ENCODE assay signal across 8 cellular contexts in the genomic region with DNA sequence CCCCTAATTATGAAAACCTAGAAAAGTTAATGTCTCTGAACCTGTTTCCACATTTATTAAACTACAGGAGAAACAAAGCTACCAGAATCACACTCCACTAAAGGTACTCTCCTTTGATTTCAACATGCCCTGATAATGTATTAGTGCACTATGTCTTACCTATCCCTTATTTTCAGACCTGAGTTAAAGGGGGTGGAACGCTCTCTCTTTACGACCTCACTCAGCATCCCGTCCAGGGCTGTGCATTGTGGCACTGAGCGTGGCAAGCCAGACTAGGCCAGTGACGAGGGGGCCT. TPM values are rescaled to one million over a fixed set of nuclear protein-coding genes. Genes with fewer than 3 reads are reported as not detected.
DNase-seq lines count a peak whose midpoint lies in the region; ATAC-seq, FAIRE-seq and TF ChIP-seq lines count a peak whose summit lies in the region.

No MANE protein-coding gene starts in this region.

- no peaks in the 10 kb centered on the region for H3K4me1 ChIP-seq in IMR-90 (ENCODE audit: control insufficient read depth, insufficient read depth, low read length)
- no peaks in the 10 kb centered on the region for H3K4me1 ChIP-seq in mucosa of stomach (ENCODE audit: control insufficient read depth, insufficient read depth, low read length)

- TF ChIP-seq CTCF in IMR-90 (conservative IDR thresholded peaks at IDR 0.05; ENCODE audit: low read depth, low read length), result no peak
- TF ChIP-seq CTCF in chondrocyte (IDR thresholded peaks at IDR 0.05), result no peak

- H2BK120ac ChIP-seq in IMR-90 (ENCODE audit: low read depth, low read length), result no peak overlapping the region

- peak overlapping the region; percentile 82 for H3K4me2 ChIP-seq in IMR-90 (ENCODE audit: low read depth, low read length)

- dilution Hi-C loops in IMR-90 (cut with HindIII; ENCODE audit: low sequenced_read_pairs, unreplicated experiment), result no loop called here

- no peaks in the 10 kb centered on the region for H3K9me3 Mint-ChIP-seq in chondrocyte (ENCODE audit: low read depth)

- peaks cover 11% of the 10 kb centered on the region for H3K36me3 Mint-ChIP-seq in chondrocyte (ENCODE audit: low read depth)

- peaks cover 14% of the 10 kb centered on the region for H3K36me3 ChIP-seq in IMR-90 (ENCODE audit: control insufficient read depth, insufficient read depth, low read length)
- no peaks in the 10 kb centered on the region for H3K36me3 ChIP-seq in mucosa of stomach (ENCODE audit: control insufficient read depth, insufficient read depth, low read length)

- ATAC-seq in GM18873 (IDR thresholded peaks at IDR 0.05; ENCODE audit: low FRiP score, unreplicated experiment) (peak; percentile 4), IMR-90 (ENCODE audit: low read depth) (no peak; the same call in 1 of the 2 replicates)

- H3K27me3 Mint-ChIP-seq in chondrocyte (ENCODE audit: low read depth), result no peaks in the 10 kb centered on the region

- peaks cover 16 to 41% of the 10 kb centered on the region in 2 experiments for H3K79me1 ChIP-seq in IMR-90 (ENCODE audit: low read depth in 1 of 2, low read length in 2 of 2)

- BruUV-seq in IMR-90 (replicated peaks; lab: Mats Ljungman, UMichigan), result no TSS peak

- peak overlapping the region; percentile 46; the same call in 1 of the 2 replicates for H4K91ac ChIP-seq in IMR-90 (ENCODE audit: insufficient read depth, low read depth, low read length)

- H3K27ac ChIP-seq in IMR-90 (ENCODE audit: insufficient read depth, low read length), result peak overlapping the region; percentile 81

- H3K9me3 ChIP-seq in IMR-90 (ENCODE audit: control insufficient read depth, insufficient read depth, low read length), result no peaks in the 10 kb centered on the region
- H3K9me3 ChIP-seq in mucosa of stomach (ENCODE audit: control insufficient read depth, low read length), result no peaks in the 10 kb centered on the region

- TF ChIP-seq POLR2A in IMR-90 (IDR thresholded peaks at IDR 0.05; ENCODE audit: low read depth, low read length) (no peak), GM12892 (IDR thresholded peaks at IDR 0.05; ENCODE audit: low read depth, low read length) (no peak)

- H4K5ac ChIP-seq in IMR-90 (ENCODE audit: low read depth, low read length), result peak overlapping the region; percentile 24; the same call in 1 of the 2 replicates

- peak overlapping the region; percentile 96 for H3K4me3 Mint-ChIP-seq in chondrocyte (ENCODE audit: unreplicated experiment)

- peak overlapping the region; percentile 76 for H3K56ac ChIP-seq in IMR-90 (ENCODE audit: extremely low read depth, insufficient read depth, low read length)

- POLR2A ChIA-PET in IMR-90 (lab: Charles Lee; ENCODE audit: unreplicated experiment), result no interaction called here

- H4K8ac ChIP-seq in IMR-90 (ENCODE audit: low read depth in 2 of 2, low read length in 2 of 2), result peak overlapping the region; percentile 46 to 82; a peak in 3 of 4 replicates

- peaks cover 9% of the 10 kb centered on the region for H3K9me1 ChIP-seq in IMR-90 (ENCODE audit: insufficient read depth, low read length)

- H2AK5ac ChIP-seq in IMR-90 (ENCODE audit: low read depth, low read length), result peak overlapping the region; percentile 93

- DNase-seq in IMR-90, result no peak
- DNase-seq in chondrocyte (ENCODE audit: low spot score), result no peak
- DNase-seq in GM12892 (ENCODE audit: insufficient read length), result no peak
- DNase-seq in SK-N-DZ (ENCODE audit: low spot score), result no peak
- DNase-seq in NAMALWA (ENCODE audit: low spot score), result no peak
- DNase-seq in NK-92 (lab: John Stamatoyannopoulos, UW; ENCODE audit: unreplicated experiment), result no peak

- H3K27me3 ChIP-seq in IMR-90 (ENCODE audit: control insufficient read depth, insufficient read depth, low read length) (no peaks in the 10 kb centered on the region), mucosa of stomach (ENCODE audit: control insufficient read depth, insufficient read depth, low read length) (no peaks in the 10 kb centered on the region)

- WGBS in IMR-90 (ENCODE audit: extremely low coverage in 2 of 2, insufficient read length in 1 of 2), 2 experiments, result 3% methylated on average over 4 of the region's 5 CpGs; no CpG with 5 or more reads in 1 of the 2 experiments

- in situ Hi-C loops in IMR-90 (cut with MboI; ENCODE audit: low sequenced_read_pairs), result no loop called here

- peak overlapping the region; percentile 90 for H3K9ac ChIP-seq in IMR-90 (ENCODE audit: low read depth, low read length)
- H3K9ac ChIP-seq in mucosa of stomach (ENCODE audit: low read length), result peak overlapping the region; percentile 72

- H3K23ac ChIP-seq in IMR-90 (ENCODE audit: low read depth, low read length), result peak overlapping the region; percentile 83

- H3K4me1 Mint-ChIP-seq in chondrocyte (ENCODE audit: low read depth), result peaks cover 37% of the 10 kb centered on the region

- no peak overlapping the region for H2BK20ac ChIP-seq in IMR-90 (ENCODE audit: low read depth, low read length)

- peak overlapping the region; percentile 82 for H3K14ac ChIP-seq in IMR-90 (replicated peaks; ENCODE audit: low read depth, low read length)

- FAIRE-seq in GM12892 (lab: Jason Lieb, UNC), result no peak

- no peak overlapping the region; the same call in 1 of the 2 replicates for H3K18ac ChIP-seq in IMR-90 (ENCODE audit: low read depth, low read length)

- peak overlapping the region; percentile 94 for H2AFZ ChIP-seq in IMR-90 (replicated peaks; ENCODE audit: low read length, poor library complexity)

- peak overlapping the region; percentile 100 for H3K27ac Mint-ChIP-seq in chondrocyte (ENCODE audit: unreplicated experiment)

- H3K4ac ChIP-seq in IMR-90 (ENCODE audit: low read depth, low read length), result peak overlapping the region; percentile 74

- peak overlapping the region; percentile 58 for H2BK5ac ChIP-seq in IMR-90 (ENCODE audit: low read depth, low read length, poor library complexity, severe bottlenecking)

- H2BK15ac ChIP-seq in IMR-90 (ENCODE audit: low read depth, low read length), result no peak overlapping the region

- H2AK9ac ChIP-seq in IMR-90 (replicated peaks; ENCODE audit: low read depth, low read length, poor library complexity), result peak overlapping the region; percentile 10

- H4K20me1 ChIP-seq in IMR-90 (ENCODE audit: insufficient read depth, low read length), result no peaks in the 10 kb centered on the region

- intact Hi-C loops in IMR-90 (cut with micrococcal nuclease), result loop anchor here (1.0 kb wide), 1 partner anchor 10 kb away; no protein-coding TSS in a partner anchor

- H3K4me3 ChIP-seq in IMR-90 (ENCODE audit: insufficient read depth, low read depth, low read length), result peak overlapping the region; percentile 85
- peak overlapping the region; percentile 85 for H3K4me3 ChIP-seq in mucosa of stomach (ENCODE audit: low read length)

- TF ChIP-seq RAD21 in IMR-90 (IDR thresholded peaks at IDR 0.05; ENCODE audit: low read length), result no peak

- CTCF ChIA-PET in IMR-90 (lab: Yijun Ruan, JAX), result interaction anchor here (1.0 to 1.1 kb wide), 2 partner anchors 11 to 28 kb away, joined by 3 to 4 read pairs; no protein-coding TSS in a partner anchor

TF ChIP-seq in IMR-90, 13 proteins besides CTCF, POLR2A, EP300 and RAD21:
- TF ChIP-seq NFE2L2 (IDR thresholded peaks at IDR 0.05; ENCODE audit: low read depth, low read length) (no peak), MAZ (IDR thresholded peaks at IDR 0.05; ENCODE audit: borderline replicate concordance, low read depth, low read length) (0 out of 2 replicates have a peak, but pooled peaks have one; percentile 13)

RNA-seq across cellular contexts. Expression of gene LSM10, which starts 0.7 kb away (rescaled TPM):
- 10.3 and 11.7 TPM in 2 replicates for total RNA-seq in IMR-90 (2012; rRNA removed)
- polyA plus RNA-seq in IMR-90 (2012; rRNA removed), result 78.9 and 94.1 TPM in 2 replicates
- 66.7 and 93.2 TPM in 2 replicates for polyA plus RNA-seq in IMR-90 (2012; cell fraction: cytosol; rRNA removed)
- polyA plus RNA-seq in IMR-90 (2012; cell fraction: nucleus; rRNA removed; ENCODE audit: low replicate concordance), result 24.5 and 29.7 TPM in 2 replicates
- total RNA-seq in chondrocyte, result 45.0 to 47.3 TPM (median 45.7 TPM) in 3 replicates
- 35.5 TPM for polyA plus RNA-seq in GM12892 (2012; ENCODE audit: missing spikeins)
- polyA plus RNA-seq in SK-N-DZ (2014; cell fraction: cytosol; rRNA removed), result 3.0 and 7.0 TPM in 2 replicates
- 0.71 and 7.9 TPM in 2 replicates for polyA plus RNA-seq in SK-N-DZ (2014; cell fraction: nucleus; rRNA removed)

RNA-seq across cellular contexts. Expression of gene STK40, which starts 11.3 kb away (rescaled TPM):
- 13.9 and 16.0 TPM in 2 replicates for total RNA-seq in IMR-90 (2012; rRNA removed)
- polyA plus RNA-seq in IMR-90 (2012; rRNA removed), result 29.9 and 30.6 TPM in 2 replicates
- polyA plus RNA-seq in IMR-90 (2012; cell fraction: cytosol; rRNA removed), result 19.7 and 29.3 TPM in 2 replicates
- polyA plus RNA-seq in IMR-90 (2012; cell fraction: nucleus; rRNA removed; ENCODE audit: low replicate concordance), result 49.8 and 78.6 TPM in 2 replicates
- 42.6 to 63.7 TPM (median 59.9 TPM) in 3 replicates for total RNA-seq in chondrocyte
- polyA plus RNA-seq in GM12892 (2012; ENCODE audit: missing spikeins), result 14.4 TPM
- 10.9 and 14.0 TPM in 2 replicates for polyA plus RNA-seq in SK-N-DZ (2014; cell fraction: cytosol; rRNA removed)
- 7.0 and 8.6 TPM in 2 replicates for polyA plus RNA-seq in SK-N-DZ (2014; cell fraction: nucleus; rRNA removed)

RNA-seq across cellular contexts. Expression of gene OSCP1, which starts 53.2 kb away (rescaled TPM):
- total RNA-seq in IMR-90 (2012; rRNA removed), result 9.4 and 11.8 TPM in 2 replicates
- polyA plus RNA-seq in IMR-90 (2012; rRNA removed), result 6.3 and 7.8 TPM in 2 replicates
- polyA plus RNA-seq in IMR-90 (2012; cell fraction: cytosol; rRNA removed), result 5.9 and 6.6 TPM in 2 replicates
- polyA plus RNA-seq in IMR-90 (2012; cell fraction: nucleus; rRNA removed; ENCODE audit: low replicate concordance), result 2.3 and 4.8 TPM in 2 replicates
- total RNA-seq in chondrocyte, result 4.5 to 7.3 TPM (median 6.2 TPM) in 3 replicates
- polyA plus RNA-seq in GM12892 (2012; ENCODE audit: missing spikeins), result 4.3 TPM
- polyA plus RNA-seq in SK-N-DZ (2014; cell fraction: cytosol; rRNA removed), result 3.3 and 3.6 TPM in 2 replicates
- polyA plus RNA-seq in SK-N-DZ (2014; cell fraction: nucleus; rRNA removed), result 1.4 and 2.3 TPM in 2 replicates
